Comparison of ENCODE assay signal across 20 cellular contexts in genomic region chr15:41438206-41438605, GRCh38. TPM values are rescaled to one million over a fixed set of nuclear protein-coding genes. Genes with fewer than 3 reads are reported as not detected.
DNase-seq lines count a peak whose midpoint lies in the region; ATAC-seq and TF ChIP-seq lines count a peak whose summit lies in the region.
"Had no signal": no experiment of that assay in that cellular context is flagged by ENCODE, and none has a peak within 500 bp of the region (broad histone marks: within the 10 kb centered on the region; RNA-seq: fewer than 3 reads in every experiment).

No MANE protein-coding gene starts in this region.

- DNase-seq in activated CD8-positive, alpha-beta T cell treated with anti-CD3 and anti-CD28 coated beads for 36 hours = no peak
- no peak for DNase-seq in activated CD8-positive, alpha-beta T cell treated with anti-CD3 and anti-CD28 coated beads, Interleukin-2, amount 10 ng/mL, durations not matched to agents 7 days and 5 days
- DNase-seq in anterior cingulate cortex (lab: John Stamatoyannopoulos, UW) = peak in 30 of 58 donors; percentile 0 to 42 (median 10)
- DNase-seq in inferior parietal cortex (ENCODE audit: extremely low spot score) = peak; percentile 33
- peak; percentile 26 for DNase-seq in superior temporal gyrus (ENCODE audit: extremely low spot score)
- no peak for DNase-seq in upper lobe of left lung
- DNase-seq: activated CD4-positive, alpha-beta T cell treated with anti-CD3 and anti-CD28 coated beads, Interleukin-2, amount 10 ng/mL, durations not matched to agents 7 days and 5 days; activated T-cell treated with anti-CD3 and anti-CD28 coated beads, Interleukin-2, amount 50 U/mL, for 24 hours; C1 segment of cervical spinal cord; DMS153; NCI-H1092 treated with DMSO at 0.1 percent for 48 hours; NCI-H2107; NCI-H526 treated with DMSO at 0.1 percent for 48 hours; SJCRH30; testis had no signal

- peaks cover 3 to 46% (median 30%) of the 10 kb centered on the region in 4 donors for H3K36me3 ChIP-seq in upper lobe of left lung

- H3K36me3 Mint-ChIP-seq in activated CD8-positive, alpha-beta T cell treated with anti-CD3 and anti-CD28 coated beads for 36 hours (ENCODE audit: low read depth) = peaks cover 21% of the 10 kb centered on the region
- H3K36me3 Mint-ChIP-seq in activated CD8-positive, alpha-beta T cell treated with anti-CD3 and anti-CD28 coated beads, Interleukin-2, amount 10 ng/mL, durations not matched to agents 7 days and 5 days (ENCODE audit: low read depth) = peaks cover 22% of the 10 kb centered on the region

- no peak overlapping the region for H3K4me3 ChIP-seq in upper lobe of left lung
- H3K4me3 ChIP-seq: SJCRH30, testis had no signal

- H3K4me1 ChIP-seq in upper lobe of left lung = no peaks in the 10 kb centered on the region
- H3K4me1 ChIP-seq: SJCRH30 had no signal

- POLR2A ChIA-PET in activated CD8-positive, alpha-beta T cell treated with anti-CD3 and anti-CD28 coated beads for 36 hours (lab: Charles Lee) = interaction anchor here (0.7 to 1.5 kb wide), 3 partner anchors 10 to 17 kb away, joined by 3 read pairs; no protein-coding TSS in a partner anchor
- POLR2A ChIA-PET in activated CD8-positive, alpha-beta T cell treated with anti-CD3 and anti-CD28 coated beads, Interleukin-2, amount 10 ng/mL, durations not matched to agents 7 days and 5 days (lab: Charles Lee) = no interaction called here

- intact Hi-C loops in activated CD8-positive, alpha-beta T cell treated with anti-CD3 and anti-CD28 coated beads for 36 hours (cut with micrococcal nuclease) = no loop called here

- no peaks in the 10 kb centered on the region for H3K9me3 Mint-ChIP-seq in activated CD8-positive, alpha-beta T cell treated with anti-CD3 and anti-CD28 coated beads for 36 hours
- H3K9me3 Mint-ChIP-seq in activated CD8-positive, alpha-beta T cell treated with anti-CD3 and anti-CD28 coated beads, Interleukin-2, amount 10 ng/mL, durations not matched to agents 7 days and 5 days (ENCODE audit: insufficient read depth) = no peaks in the 10 kb centered on the region
- H3K9me3 Mint-ChIP-seq: activated CD4-positive, alpha-beta T cell treated with anti-CD3 and anti-CD28 coated beads, Interleukin-2, amount 10 ng/mL, durations not matched to agents 7 days and 5 days; activated naive CD8-positive, alpha-beta T cell treated with anti-CD3 and anti-CD28 coated beads, Interleukin-2, amount 10 ng/mL, durations not matched to agents 7 days and 5 days; activated T-cell treated with anti-CD3 and anti-CD28 coated beads, Interleukin-2, amount 50 U/mL, for 24 hours; central memory CD8-positive, alpha-beta T cell had no signal

- peaks cover 14% of the 10 kb centered on the region for H3K4me1 Mint-ChIP-seq in activated CD8-positive, alpha-beta T cell treated with anti-CD3 and anti-CD28 coated beads for 36 hours (ENCODE audit: low read depth)
- peaks cover 20% of the 10 kb centered on the region for H3K4me1 Mint-ChIP-seq in activated CD8-positive, alpha-beta T cell treated with anti-CD3 and anti-CD28 coated beads, Interleukin-2, amount 10 ng/mL, durations not matched to agents 7 days and 5 days (ENCODE audit: low read depth)

- H3K4me3 Mint-ChIP-seq in activated CD8-positive, alpha-beta T cell treated with anti-CD3 and anti-CD28 coated beads for 36 hours = no peak overlapping the region
- H3K4me3 Mint-ChIP-seq in activated CD8-positive, alpha-beta T cell treated with anti-CD3 and anti-CD28 coated beads, Interleukin-2, amount 10 ng/mL, durations not matched to agents 7 days and 5 days = no peak overlapping the region
- H3K4me3 Mint-ChIP-seq: activated CD4-positive, alpha-beta T cell treated with anti-CD3 and anti-CD28 coated beads, Interleukin-2, amount 10 ng/mL, durations not matched to agents 7 days and 5 days; activated naive CD8-positive, alpha-beta T cell treated with anti-CD3 and anti-CD28 coated beads, Interleukin-2, amount 10 ng/mL, durations not matched to agents 7 days and 5 days; activated T-cell treated with anti-CD3 and anti-CD28 coated beads, Interleukin-2, amount 50 U/mL, for 24 hours; central memory CD8-positive, alpha-beta T cell had no signal

- no peak for TF ChIP-seq CTCF in activated CD8-positive, alpha-beta T cell treated with anti-CD3 and anti-CD28 coated beads for 36 hours (IDR thresholded peaks at IDR 0.05)
- TF ChIP-seq CTCF in upper lobe of left lung (IDR thresholded peaks at IDR 0.05) = no peak

- no peaks in the 10 kb centered on the region for H3K9me3 ChIP-seq in upper lobe of left lung
- H3K9me3 ChIP-seq: SJCRH30, testis had no signal

- TF ChIP-seq EP300 in upper lobe of left lung (IDR thresholded peaks at IDR 0.05) = no peak

- TF ChIP-seq POLR2A in upper lobe of left lung (IDR thresholded peaks at IDR 0.05) = no peak

- H3K27me3 ChIP-seq in upper lobe of left lung = no peaks in the 10 kb centered on the region
- H3K27me3 ChIP-seq: SJCRH30, testis had no signal

- H3K27me3 Mint-ChIP-seq in activated CD8-positive, alpha-beta T cell treated with anti-CD3 and anti-CD28 coated beads for 36 hours = no peaks in the 10 kb centered on the region
- H3K27me3 Mint-ChIP-seq in activated CD8-positive, alpha-beta T cell treated with anti-CD3 and anti-CD28 coated beads, Interleukin-2, amount 10 ng/mL, durations not matched to agents 7 days and 5 days (ENCODE audit: low read depth) = no peaks in the 10 kb centered on the region
- H3K27me3 Mint-ChIP-seq: activated CD4-positive, alpha-beta T cell treated with anti-CD3 and anti-CD28 coated beads, Interleukin-2, amount 10 ng/mL, durations not matched to agents 7 days and 5 days; activated naive CD8-positive, alpha-beta T cell treated with anti-CD3 and anti-CD28 coated beads, Interleukin-2, amount 10 ng/mL, durations not matched to agents 7 days and 5 days; activated T-cell treated with anti-CD3 and anti-CD28 coated beads, Interleukin-2, amount 50 U/mL, for 24 hours; central memory CD8-positive, alpha-beta T cell had no signal

- WGBS in upper lobe of left lung, 2 donors = 93 to 96% methylated on average over 11 of the region's 11 CpGs

- peak overlapping the region; percentile 34 for H3K27ac Mint-ChIP-seq in activated CD8-positive, alpha-beta T cell treated with anti-CD3 and anti-CD28 coated beads for 36 hours
- H3K27ac Mint-ChIP-seq in activated CD8-positive, alpha-beta T cell treated with anti-CD3 and anti-CD28 coated beads, Interleukin-2, amount 10 ng/mL, durations not matched to agents 7 days and 5 days = no peak overlapping the region
- H3K27ac Mint-ChIP-seq: activated CD4-positive, alpha-beta T cell treated with anti-CD3 and anti-CD28 coated beads, Interleukin-2, amount 10 ng/mL, durations not matched to agents 7 days and 5 days; activated naive CD8-positive, alpha-beta T cell treated with anti-CD3 and anti-CD28 coated beads, Interleukin-2, amount 10 ng/mL, durations not matched to agents 7 days and 5 days; activated T-cell treated with anti-CD3 and anti-CD28 coated beads, Interleukin-2, amount 50 U/mL, for 24 hours had no signal

- ATAC-seq in activated CD8-positive, alpha-beta T cell treated with anti-CD3 and anti-CD28 coated beads for 36 hours = no peak
- no peak for ATAC-seq in activated CD8-positive, alpha-beta T cell treated with anti-CD3 and anti-CD28 coated beads, Interleukin-2, amount 10 ng/mL, durations not matched to agents 7 days and 5 days
- ATAC-seq in upper lobe of left lung (ENCODE audit: low FRiP score in 2 of 2) = no peak
- ATAC-seq in HG03565 (IDR thresholded peaks at IDR 0.05; ENCODE audit: unreplicated experiment) = no peak
- ATAC-seq in HG03432 (IDR thresholded peaks at IDR 0.05; ENCODE audit: unreplicated experiment) = no peak

- no peak overlapping the region for H3K27ac ChIP-seq in upper lobe of left lung
- H3K27ac ChIP-seq: 22Rv1, SJCRH30 had no signal

- CTCF ChIA-PET in activated CD8-positive, alpha-beta T cell treated with anti-CD3 and anti-CD28 coated beads for 36 hours (lab: Charles Lee) = no interaction called here
- CTCF ChIA-PET in activated CD8-positive, alpha-beta T cell treated with anti-CD3 and anti-CD28 coated beads, Interleukin-2, amount 10 ng/mL, durations not matched to agents 7 days and 5 days (lab: Charles Lee) = interaction anchor here (1.2 kb wide), 1 partner anchor 9 kb away, joined by 6 read pairs; no protein-coding TSS in a partner anchor

RNA-seq across cellular contexts. Expression of gene RTF1, which starts 21.3 kb away (rescaled TPM):
- total RNA-seq in activated CD8-positive, alpha-beta T cell treated with anti-CD3 and anti-CD28 coated beads for 36 hours = 10 to 100 TPM; 26.8 to 30.0 TPM
- total RNA-seq in activated CD8-positive, alpha-beta T cell treated with anti-CD3 and anti-CD28 coated beads, Interleukin-2, amount 10 ng/mL, durations not matched to agents 7 days and 5 days = 10 to 100 TPM; 31.0 to 40.7 TPM
- total RNA-seq in upper lobe of left lung = 10 to 100 TPM; 22.6 to 58.1 (median 27.2) TPM

RNA-seq across cellular contexts. Expression of gene NDUFAF1, which starts 35.9 kb away (rescaled TPM):
- 10 to 100 TPM; 17.7 to 19.2 TPM for total RNA-seq in activated CD8-positive, alpha-beta T cell treated with anti-CD3 and anti-CD28 coated beads for 36 hours
- total RNA-seq in activated CD8-positive, alpha-beta T cell treated with anti-CD3 and anti-CD28 coated beads, Interleukin-2, amount 10 ng/mL, durations not matched to agents 7 days and 5 days = 10 to 100 TPM; 11.4 to 13.6 TPM
- total RNA-seq in upper lobe of left lung = 10 to 100 TPM in 5 of 6 donors, 1 to 10 TPM in 1; 8.3 to 25.1 (median 14.0) TPM

RNA-seq across cellular contexts. Expression of gene ITPKA, which starts 55.5 kb away (rescaled TPM):
- 1 to 10 TPM; 4.7 to 6.1 TPM for total RNA-seq in activated CD8-positive, alpha-beta T cell treated with anti-CD3 and anti-CD28 coated beads for 36 hours
- total RNA-seq in activated CD8-positive, alpha-beta T cell treated with anti-CD3 and anti-CD28 coated beads, Interleukin-2, amount 10 ng/mL, durations not matched to agents 7 days and 5 days = under 1 TPM; 0.24 to 0.29 TPM
- 1 to 10 TPM in 2 of 6 donors, under 1 TPM in 2, not detected in 2; 0.30 to 5.2 (median 0.95) TPM for total RNA-seq in upper lobe of left lung

Comparison
In these comparisons a context has a peak if more than half of its experiments do, and no peak if none do; other contexts are left out.
1. DNase-seq: peak in anterior cingulate cortex (30 of 58), inferior parietal cortex (single experiment) and superior temporal gyrus (single experiment); none in activated CD8-positive, alpha-beta T cell treated with anti-CD3 and anti-CD28 coated beads for 36 hours (single experiment), activated CD8-positive, alpha-beta T cell treated with anti-CD3 and anti-CD28 coated beads, Interleukin-2, amount 10 ng/mL, durations not matched to agents 7 days and 5 days (single experiment) and upper lobe of left lung (0 of 2).